In the genomic region with DNA sequence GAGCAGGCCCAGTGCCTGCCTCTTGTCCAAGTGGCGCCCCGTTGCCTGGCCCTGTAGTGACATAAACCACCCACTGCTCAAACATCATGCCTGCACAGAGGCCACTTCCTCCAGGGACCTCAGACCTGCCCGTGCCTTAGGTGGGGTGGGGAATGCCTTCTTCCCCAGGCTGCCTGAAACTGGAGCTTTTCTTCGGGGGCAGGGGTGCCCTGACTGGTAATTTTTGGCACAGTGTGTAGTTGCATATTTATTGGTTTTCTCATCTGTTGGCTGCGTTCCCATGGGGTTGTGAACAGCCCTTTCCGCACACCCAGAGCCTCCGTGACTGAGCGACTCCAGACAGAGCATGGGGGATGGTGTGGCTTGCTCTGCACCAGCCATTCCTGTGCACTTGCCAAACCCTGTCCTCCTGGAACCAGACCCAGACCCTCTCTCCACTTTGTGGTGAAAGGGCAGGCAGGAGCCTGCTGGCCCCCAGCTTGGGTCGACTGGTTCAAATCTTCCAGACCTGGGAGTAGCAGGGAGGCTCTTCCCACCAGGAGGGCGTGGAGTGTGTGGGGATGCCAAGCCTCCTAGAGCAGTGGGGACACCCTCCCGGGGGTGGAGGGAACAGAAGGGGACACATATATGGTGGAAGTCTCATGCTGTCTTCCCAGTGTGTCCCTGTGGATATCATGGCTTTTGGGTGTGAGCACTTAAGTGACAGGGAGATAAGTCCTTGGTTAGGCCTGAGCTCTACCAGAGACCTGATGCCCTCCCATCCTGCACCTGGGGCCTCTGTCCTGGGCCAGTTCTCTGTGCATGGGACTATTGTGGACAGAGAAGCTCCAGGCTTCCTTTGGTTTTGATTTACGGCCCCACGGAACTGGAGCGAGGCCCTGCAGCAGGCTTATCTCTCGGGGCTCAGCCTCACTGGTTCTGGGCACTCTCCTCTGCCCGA, we compare ENCODE assay signal across 8 cellular contexts. TPM values are rescaled to one million over a fixed set of nuclear protein-coding genes. Genes with fewer than 3 reads are reported as not detected.
DNase-seq lines count a peak whose midpoint lies in the region; ATAC-seq and TF ChIP-seq lines count a peak whose summit lies in the region.

No MANE protein-coding gene starts in this region.

- H3K27ac ChIP-seq in colonic mucosa (peak overlapping the region; percentile 76), mucosa of rectum (ENCODE audit: low read depth in 2 of 2, low read length in 2 of 2) (peak overlapping the region; percentile 83 to 89)

- no peak overlapping the region for H3K27ac Mint-ChIP-seq in natural killer cell treated with Interleukin-12 subunit alpha and Interleukin-12 subunit beta and Interleukin-15 and Interleukin-18, amount 100 ng/mL, for 72 hours

- peaks cover 40% of the 10 kb centered on the region for H3K4me1 ChIP-seq in colonic mucosa
- peaks cover 42 to 63% of the 10 kb centered on the region in 2 donors for H3K4me1 ChIP-seq in mucosa of rectum (ENCODE audit: control insufficient read depth in 2 of 2, insufficient read depth in 2 of 2, low read length in 2 of 2)

- H3K27me3 ChIP-seq in BJ (ENCODE audit: control insufficient read depth, insufficient read depth, low read length) (no peaks in the 10 kb centered on the region), colonic mucosa (no peaks in the 10 kb centered on the region), mucosa of rectum (ENCODE audit: control insufficient read depth in 2 of 2, insufficient read depth in 2 of 2, low read length in 2 of 2) (no peaks in the 10 kb centered on the region)

- H3K36me3 Mint-ChIP-seq in natural killer cell treated with Interleukin-12 subunit alpha and Interleukin-12 subunit beta and Interleukin-15 and Interleukin-18, amount 100 ng/mL, for 72 hours = no peaks in the 10 kb centered on the region

- H3K9me3 ChIP-seq in colonic mucosa = no peaks in the 10 kb centered on the region
- H3K9me3 ChIP-seq in mucosa of rectum (ENCODE audit: control insufficient read depth in 2 of 2, low read length in 2 of 2) = no peaks in the 10 kb centered on the region

- H3K36me3 ChIP-seq in BJ (ENCODE audit: control insufficient read depth, insufficient read depth, low read length) = no peaks in the 10 kb centered on the region
- no peaks in the 10 kb centered on the region for H3K36me3 ChIP-seq in colonic mucosa
- H3K36me3 ChIP-seq in mucosa of rectum (ENCODE audit: control insufficient read depth in 2 of 2, insufficient read depth in 2 of 2, low read length in 2 of 2) = no peaks in the 10 kb centered on the region

- peak overlapping the region; percentile 6 to 75 for H3K9ac ChIP-seq in colonic mucosa (ENCODE audit: low read depth in 2 of 2, low read length in 2 of 2)
- H3K9ac ChIP-seq in mucosa of rectum (ENCODE audit: low read depth in 1 of 2, low read length in 2 of 2) = peak overlapping the region; percentile 56 to 62

- POLR2A ChIA-PET in BJ (lab: Charles Lee) = no interaction called here

- ATAC-seq in GM19463 (IDR thresholded peaks at IDR 0.05; ENCODE audit: unreplicated experiment) (no peak), GM18909 (IDR thresholded peaks at IDR 0.05; ENCODE audit: poor library complexity, unreplicated experiment) (no peak), GM21381 (IDR thresholded peaks at IDR 0.05; ENCODE audit: unreplicated experiment) (no peak)
- no peak for ATAC-seq in natural killer cell treated with Interleukin-12 subunit alpha and Interleukin-12 subunit beta and Interleukin-15 and Interleukin-18, amount 100 ng/mL, for 72 hours

- H3K27me3 Mint-ChIP-seq in natural killer cell treated with Interleukin-12 subunit alpha and Interleukin-12 subunit beta and Interleukin-15 and Interleukin-18, amount 100 ng/mL, for 72 hours = peaks cover 30 to 35% of the 10 kb centered on the region in 2 donors

- intact Hi-C loops in colonic mucosa (cut with DNase I) = no loop called here

- no peaks in the 10 kb centered on the region for H3K9me3 Mint-ChIP-seq in natural killer cell treated with Interleukin-12 subunit alpha and Interleukin-12 subunit beta and Interleukin-15 and Interleukin-18, amount 100 ng/mL, for 72 hours

- TF ChIP-seq CTCF in BJ (IDR thresholded peaks at IDR 0.05; ENCODE audit: insufficient read depth, low read depth, low read length) = no peak
- TF ChIP-seq CTCF in colonic mucosa (IDR thresholded peaks at IDR 0.05) = no peak

- H3K4me1 Mint-ChIP-seq in natural killer cell treated with Interleukin-12 subunit alpha and Interleukin-12 subunit beta and Interleukin-15 and Interleukin-18, amount 100 ng/mL, for 72 hours (ENCODE audit: low read depth in 2 of 2) = no peaks in the 10 kb centered on the region

- H3K4me3 ChIP-seq in BJ (ENCODE audit: low read depth, low read length) (no peak overlapping the region), colonic mucosa (no peak overlapping the region), mucosa of rectum (ENCODE audit: low read length in 2 of 2) (peak overlapping the region in 1 of 2 donors; percentile 9)

- no peak overlapping the region for H3K4me3 Mint-ChIP-seq in natural killer cell treated with Interleukin-12 subunit alpha and Interleukin-12 subunit beta and Interleukin-15 and Interleukin-18, amount 100 ng/mL, for 72 hours

- DNase-seq in BJ (ENCODE audit: low read depth) (peak; percentile 20), NCI-H1092 (lab: John Stamatoyannopoulos, UW) (peak; percentile 58), colonic mucosa (peak; percentile 82)
- no peak for DNase-seq in natural killer cell treated with Interleukin-12 subunit alpha and Interleukin-12 subunit beta and Interleukin-15 and Interleukin-18, amount 100 ng/mL, for 72 hours (ENCODE audit: low spot score)

- CTCF ChIA-PET in BJ (lab: Yijun Ruan, JAX) = no interaction called here

RNA-seq across cellular contexts. Expression of gene WNK2, which starts 39.6 kb away (rescaled TPM):
- not detected in 2 replicates for polyA plus RNA-seq in BJ (2011; rRNA removed)
- not detected in 2 replicates for polyA minus RNA-seq in BJ (2011; rRNA and poly(A)+ RNA removed)
- total RNA-seq in colonic mucosa = 100 to 1,000 TPM; 161 to 238 TPM
- not detected for total RNA-seq in natural killer cell treated with Interleukin-12 subunit alpha and Interleukin-12 subunit beta and Interleukin-15 and Interleukin-18, amount 100 ng/mL, for 72 hours

Comparison
In these comparisons a context has a peak if more than half of its experiments do, and no peak if none do; other contexts are left out.
1. RNA of gene WNK2, which starts 39.6 kb away (total RNA-seq): 161 to 238 TPM in colonic mucosa; not detected in natural killer cell treated with Interleukin-12 subunit alpha and Interleukin-12 subunit beta and Interleukin-15 and Interleukin-18, amount 100 ng/mL, for 72 hours; every median in the first group is over 100 times any median in the second.